In the genomic region with DNA sequence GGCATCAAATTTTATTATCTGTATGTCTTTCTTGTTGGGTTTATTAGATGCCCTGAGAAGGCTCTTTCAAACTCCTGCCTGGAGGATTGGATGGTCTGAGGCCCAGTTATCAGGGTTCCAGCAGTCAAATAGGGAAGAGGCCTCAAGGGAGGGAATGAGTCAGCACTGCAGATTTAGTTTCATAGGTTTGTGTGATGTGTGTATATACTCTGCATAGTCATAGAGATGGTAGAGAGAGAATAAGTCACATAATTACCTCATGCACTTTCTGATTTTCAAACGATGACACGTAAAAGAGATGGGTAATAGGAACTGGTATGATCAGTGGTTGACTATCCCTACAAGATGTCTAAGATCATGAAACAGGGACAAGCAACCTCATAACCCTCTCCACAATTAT, we compare ENCODE assay signal across 8 cellular contexts.
A peak's percentile ranks its signal among the peaks of the same experiment; 100 is the strongest.
DNase-seq lines count a peak whose midpoint lies in the region; ATAC-seq and TF ChIP-seq lines count a peak whose summit lies in the region.

No MANE protein-coding gene starts in this region.

- H3K4me1 ChIP-seq in Peyer's patch = no peaks in the 10 kb centered on the region

- DNase-seq in EH (ENCODE audit: low read depth) = peak; percentile 58
- DNase-seq in GM19240 (ENCODE audit: insufficient read length, low spot score) = peak; percentile 11
- no peak for DNase-seq in NCI-H2107 (lab: John Stamatoyannopoulos, UW)
- DNase-seq in NCI-H1417 treated with DMSO at 0.1 percent for 48 hours (lab: John Stamatoyannopoulos, UW) = no peak
- no peak for DNase-seq in NCI-H2171 treated with DMSO at 0.1 percent for 48 hours (lab: John Stamatoyannopoulos, UW)
- DNase-seq in Peyer's patch = no peak

- peak overlapping the region; percentile 63 for H3K27ac Mint-ChIP-seq in activated T-helper 17 cell treated with anti-CD3 and anti-CD28 coated beads, Interleukin-2, amount 50 U/mL, for 72 hours

- no peaks in the 10 kb centered on the region for H3K27me3 ChIP-seq in Peyer's patch

- peaks cover 3% of the 10 kb centered on the region for H3K27me3 Mint-ChIP-seq in activated T-helper 17 cell treated with anti-CD3 and anti-CD28 coated beads, Interleukin-2, amount 50 U/mL, for 72 hours

- H3K36me3 Mint-ChIP-seq in activated T-helper 17 cell treated with anti-CD3 and anti-CD28 coated beads, Interleukin-2, amount 50 U/mL, for 72 hours (ENCODE audit: low read depth) = no peaks in the 10 kb centered on the region

- no peak for TF ChIP-seq POLR2A in Peyer's patch (IDR thresholded peaks at IDR 0.05)

- H3K4me3 Mint-ChIP-seq in activated T-helper 17 cell treated with anti-CD3 and anti-CD28 coated beads, Interleukin-2, amount 50 U/mL, for 72 hours = peak overlapping the region; percentile 5

- H3K27ac ChIP-seq in Peyer's patch = no peak overlapping the region

- H3K4me3 ChIP-seq in Peyer's patch = no peak overlapping the region

- TF ChIP-seq CTCF in Peyer's patch (IDR thresholded peaks at IDR 0.05) = no peak

- H3K9me3 Mint-ChIP-seq in activated T-helper 17 cell treated with anti-CD3 and anti-CD28 coated beads, Interleukin-2, amount 50 U/mL, for 72 hours = no peaks in the 10 kb centered on the region

- H3K4me1 Mint-ChIP-seq in activated T-helper 17 cell treated with anti-CD3 and anti-CD28 coated beads, Interleukin-2, amount 50 U/mL, for 72 hours = peaks cover 5% of the 10 kb centered on the region

- H3K36me3 ChIP-seq in Peyer's patch = no peaks in the 10 kb centered on the region

- H3K9me3 ChIP-seq in Peyer's patch = no peaks in the 10 kb centered on the region

- ATAC-seq in HG03064 (IDR thresholded peaks at IDR 0.05; ENCODE audit: low read depth, unreplicated experiment) = peak; percentile 97
- ATAC-seq in activated T-helper 17 cell treated with anti-CD3 and anti-CD28 coated beads, Interleukin-2, amount 50 U/mL, for 72 hours (replicated peaks) = peak; percentile 97

Comparison
In these comparisons a context has a peak if more than half of its experiments do, and no peak if none do; other contexts are left out.
1. DNase-seq: peak in EH (single experiment) and GM19240 (single experiment); none in NCI-H2107 (single experiment), NCI-H1417 treated with DMSO at 0.1 percent for 48 hours (single experiment), NCI-H2171 treated with DMSO at 0.1 percent for 48 hours (single experiment) and Peyer's patch (0 of 3).